ENCODE assay signal across 8 cellular contexts in the genomic region with DNA sequence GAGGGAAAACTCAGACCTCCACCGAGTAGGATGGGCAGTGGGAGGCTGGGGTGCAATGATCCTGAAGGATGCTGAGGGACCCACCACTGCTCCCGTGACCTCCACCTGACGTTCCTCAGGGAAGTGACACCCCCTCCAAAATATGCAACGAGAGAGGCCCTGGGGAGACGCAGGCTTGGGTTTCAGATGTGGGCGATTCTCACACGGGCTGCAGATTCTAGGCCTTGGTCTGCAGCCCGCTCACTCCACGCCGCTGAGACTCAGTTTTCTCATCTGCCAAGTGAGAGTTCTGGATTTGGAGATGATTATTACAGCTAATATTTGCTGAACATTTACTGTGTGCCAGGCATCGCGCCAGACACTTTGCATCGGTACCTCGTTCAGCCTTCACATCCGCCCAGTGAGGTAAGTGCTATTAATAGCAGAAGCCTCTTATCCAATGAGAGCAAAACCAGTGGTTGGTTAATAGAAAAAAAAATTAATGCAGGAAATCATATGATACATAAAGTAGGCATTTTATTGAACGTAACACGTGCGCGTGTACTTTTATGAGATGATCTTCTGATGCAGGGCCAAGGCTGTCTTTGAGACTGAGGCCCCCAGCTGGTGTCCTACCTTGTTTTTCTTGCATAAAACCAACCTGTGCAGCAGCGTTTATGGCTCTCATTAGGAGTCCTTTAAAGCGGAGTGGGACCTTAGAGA.
A peak's percentile ranks its signal among the peaks of the same experiment; 100 is the strongest.
DNase-seq lines count a peak whose midpoint lies in the region; ATAC-seq, FAIRE-seq and TF ChIP-seq lines count a peak whose summit lies in the region.

No MANE protein-coding gene starts in this region.

- H3K27ac Mint-ChIP-seq in activated naive CD4-positive, alpha-beta T cell treated with anti-CD3 and anti-CD28 coated beads, Interleukin-2, amount 50 U/mL, for 24 hours, result peak overlapping the region; percentile 98

- H3K27me3 Mint-ChIP-seq in activated naive CD4-positive, alpha-beta T cell treated with anti-CD3 and anti-CD28 coated beads, Interleukin-2, amount 50 U/mL, for 24 hours, result no peaks in the 10 kb centered on the region

- ATAC-seq in HG02623 (IDR thresholded peaks at IDR 0.05; ENCODE audit: unreplicated experiment), result peak; percentile 32
- peak; percentile 54 to 87 (median 70) for ATAC-seq in pancreas

- DNase-seq in NCI-H146 (lab: John Stamatoyannopoulos, UW) (peak; percentile 13), NCI-H146 treated with DMSO at 0.1 percent for 48 hours (lab: John Stamatoyannopoulos, UW; ENCODE audit: unreplicated experiment) (no peak), NCI-H510A treated with DMSO at 0.1 percent for 48 hours (lab: John Stamatoyannopoulos, UW) (peak; percentile 74), pancreas (peak in 3 of 6 donors; percentile 47 to 58 (median 57)), Kasumi-1 (lab: John Stamatoyannopoulos, UW) (no peak), BE2C (no peak)

- TF ChIP-seq CTCF in pancreas (IDR thresholded peaks at IDR 0.05), result no peak
- no peak for TF ChIP-seq CTCF in BE2C (IDR thresholded peaks at IDR 0.05; ENCODE audit: low read depth, low read length)

- no peaks in the 10 kb centered on the region for H3K36me3 Mint-ChIP-seq in activated naive CD4-positive, alpha-beta T cell treated with anti-CD3 and anti-CD28 coated beads, Interleukin-2, amount 50 U/mL, for 24 hours

- no peak overlapping the region for H3K4me3 ChIP-seq in pancreas
- no peak overlapping the region for H3K4me3 ChIP-seq in BE2C (ENCODE audit: low read depth, low read length)

- H3K36me3 ChIP-seq in pancreas (no peaks in the 10 kb centered on the region), BE2C (no peaks in the 10 kb centered on the region)

- peaks cover 74% of the 10 kb centered on the region for H3K4me1 Mint-ChIP-seq in activated naive CD4-positive, alpha-beta T cell treated with anti-CD3 and anti-CD28 coated beads, Interleukin-2, amount 50 U/mL, for 24 hours

- H3K4me3 Mint-ChIP-seq in activated naive CD4-positive, alpha-beta T cell treated with anti-CD3 and anti-CD28 coated beads, Interleukin-2, amount 50 U/mL, for 24 hours, result peak overlapping the region; percentile 80

- H3K4me1 ChIP-seq in pancreas, result no peaks in the 10 kb centered on the region
- H3K4me1 ChIP-seq in BE2C, result no peaks in the 10 kb centered on the region

- H3K9me3 ChIP-seq in pancreas, result no peaks in the 10 kb centered on the region
- H3K9me3 ChIP-seq in BE2C, result no peaks in the 10 kb centered on the region

- H3K27ac ChIP-seq in pancreas, result no peak overlapping the region

- WGBS in pancreas, 2 donors, result 53 to 57% methylated on average over 21 of the region's 21 CpGs

- H3K9me3 Mint-ChIP-seq in activated naive CD4-positive, alpha-beta T cell treated with anti-CD3 and anti-CD28 coated beads, Interleukin-2, amount 50 U/mL, for 24 hours, result no peaks in the 10 kb centered on the region

- intact Hi-C loops in pancreas (cut with DNase I), result no loop called here

- no peak for FAIRE-seq in pancreas (lab: Jason Lieb, UNC)

- H3K27me3 ChIP-seq in pancreas (no peaks in the 10 kb centered on the region), BE2C (no peaks in the 10 kb centered on the region)

Comparison
In these comparisons a context has a peak if more than half of its experiments do, and no peak if none do; other contexts are left out.
1. DNase-seq: peak in NCI-H146 (single experiment) and NCI-H510A treated with DMSO at 0.1 percent for 48 hours (single experiment); none in NCI-H146 treated with DMSO at 0.1 percent for 48 hours (single experiment), Kasumi-1 (0 of 2) and BE2C (single experiment).